1 cellular context compared by ENCODE assay signal in the genomic region with DNA sequence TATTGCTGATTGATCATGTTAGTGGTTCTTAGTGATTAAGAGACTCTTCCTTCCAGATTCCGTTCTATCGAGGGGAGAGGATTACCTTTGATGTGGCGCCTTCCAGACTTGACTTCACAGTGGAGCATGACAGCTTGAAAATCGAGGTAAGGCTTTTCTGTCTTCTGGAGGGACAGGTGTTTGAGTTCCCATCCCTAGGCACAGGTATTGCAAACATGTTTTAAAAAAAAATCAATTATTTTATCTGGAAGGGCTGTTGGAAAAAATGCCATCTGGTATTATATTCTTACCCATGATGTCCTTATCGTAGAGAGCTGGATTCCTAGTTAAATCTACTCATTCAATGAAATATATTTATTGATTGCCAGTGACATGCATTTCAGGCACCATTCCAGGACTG. TPM values are rescaled to one million over a fixed set of nuclear protein-coding genes. Genes with fewer than 3 reads are reported as not detected.
"Had no signal": no experiment of that assay in that cellular context is flagged by ENCODE, and none has a peak within 500 bp of the region (broad histone marks: within the 10 kb centered on the region; RNA-seq: fewer than 3 reads in every experiment).

No MANE protein-coding gene starts in this region.

RNA-seq across cellular contexts. Expression of a gene that starts 29.1 kb away (rescaled TPM):
- total RNA-seq: foreskin keratinocyte had no signal
